ENCODE assay signal across 29 cellular contexts in the genomic region with DNA sequence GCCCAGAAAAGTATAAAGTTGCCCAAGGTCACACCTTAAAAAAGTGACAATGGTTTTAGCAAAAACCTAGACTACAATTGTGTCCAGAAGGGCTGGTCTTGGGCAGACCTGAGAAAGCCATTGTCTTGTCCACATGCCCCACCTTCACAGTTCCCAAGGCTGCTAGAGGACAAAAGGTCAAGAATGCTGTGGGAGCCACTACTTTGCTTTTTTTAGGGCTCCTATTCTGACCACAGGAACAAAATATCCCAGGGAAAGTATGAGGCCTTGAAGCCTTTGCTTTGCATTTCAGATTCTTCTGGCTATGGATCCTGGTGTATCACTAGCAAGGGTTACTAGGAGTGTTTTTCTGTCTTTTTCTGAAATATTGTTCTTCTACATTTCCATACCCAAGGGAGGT. TPM values are rescaled to one million over a fixed set of nuclear protein-coding genes. Genes with fewer than 3 reads are reported as not detected.
"Had no signal": no experiment of that assay in that cellular context is flagged by ENCODE, and none has a peak within 500 bp of the region (broad histone marks: within the 10 kb centered on the region; RNA-seq: fewer than 3 reads in every experiment).

No MANE protein-coding gene starts in this region.

- H3K9me3 Mint-ChIP-seq: activated CD4-positive, alpha-beta T cell treated with anti-CD3 and anti-CD28 coated beads, Interleukin-2, amount 10 ng/mL, durations not matched to agents 7 days and 5 days; activated naive CD4-positive, alpha-beta T cell treated with anti-CD3 and anti-CD28 coated beads for 36 hours; activated naive CD4-positive, alpha-beta T cell treated with anti-CD3 and anti-CD28 coated beads, Interleukin-2, amount 50 U/mL, for 72 hours; activated T-cell treated with anti-CD3 and anti-CD28 coated beads, Interleukin-2, amount 50 U/mL, for 24 hours; T-helper 1 cell treated with Interleukin-12 subunit alpha and Interleukin-12 subunit beta and Interleukin-4 antibody, amounts not matched to agents 30 μg/mL and 1 μg/mL, for 36 hours; T-helper 2 cell treated with Interferon-gamma antibody and Interleukin-4, amounts not matched to agents 5 μg/mL and 100 μg/mL, for 36 hours; WTC11 had no signal

- H3K36me3 Mint-ChIP-seq: activated naive CD4-positive, alpha-beta T cell treated with anti-CD3 and anti-CD28 coated beads, Interleukin-2, amount 50 U/mL, for 72 hours; WTC11 had no signal

- H3K27ac Mint-ChIP-seq: activated CD4-positive, alpha-beta T cell treated with anti-CD3 and anti-CD28 coated beads for 36 hours; activated CD4-positive, alpha-beta T cell treated with anti-CD3 and anti-CD28 coated beads, Interleukin-2, amount 10 ng/mL, durations not matched to agents 7 days and 5 days; activated CD8-positive, alpha-beta T cell treated with anti-CD3 and anti-CD28 coated beads, Interleukin-2, amount 10 ng/mL, durations not matched to agents 7 days and 5 days; activated naive CD4-positive, alpha-beta T cell treated with anti-CD3 and anti-CD28 coated beads for 36 hours; activated naive CD4-positive, alpha-beta T cell treated with anti-CD3 and anti-CD28 coated beads, Interleukin-2, amount 50 U/mL, for 72 hours; activated T-cell treated with anti-CD3 and anti-CD28 coated beads, Interleukin-2, amount 50 U/mL, for 24 hours; T-helper 1 cell treated with Interleukin-12 subunit alpha and Interleukin-12 subunit beta and Interleukin-4 antibody, amounts not matched to agents 30 μg/mL and 1 μg/mL, for 36 hours; T-helper 2 cell treated with Interferon-gamma antibody and Interleukin-4, amounts not matched to agents 5 μg/mL and 100 μg/mL, for 36 hours; WTC11 had no signal

- H3K36me3 ChIP-seq: adrenal gland, breast epithelium, SJCRH30 had no signal

- H3K4me3 ChIP-seq: adrenal gland, body of pancreas, breast epithelium, SJCRH30, SK-N-MC had no signal

- H3K9me3 ChIP-seq: adrenal gland, body of pancreas, breast epithelium, SJCRH30 had no signal

- H3K4me1 ChIP-seq: body of pancreas, breast epithelium, SJCRH30 had no signal

- H3K27me3 Mint-ChIP-seq: activated CD4-positive, alpha-beta T cell treated with anti-CD3 and anti-CD28 coated beads for 36 hours; activated T-cell treated with anti-CD3 and anti-CD28 coated beads, Interleukin-2, amount 50 U/mL, for 24 hours had no signal

- ATAC-seq: activated CD4-positive, alpha-beta T cell treated with anti-CD3 and anti-CD28 coated beads for 36 hours; activated CD4-positive, CD25-positive, alpha-beta regulatory T cell treated with anti-CD3 and anti-CD28 coated beads, Interleukin-2, amount 50 U/mL, for 24 hours; activated CD8-positive, alpha-beta T cell treated with anti-CD3 and anti-CD28 coated beads, Interleukin-2, amount 10 ng/mL, durations not matched to agents 7 days and 5 days; activated naive CD4-positive, alpha-beta T cell treated with anti-CD3 and anti-CD28 coated beads, Interleukin-2, amount 50 U/mL, for 72 hours; body of pancreas; Panc1; WTC11 had no signal

- H3K4me3 Mint-ChIP-seq: activated CD4-positive, alpha-beta T cell treated with anti-CD3 and anti-CD28 coated beads for 36 hours; activated CD4-positive, alpha-beta T cell treated with anti-CD3 and anti-CD28 coated beads, Interleukin-2, amount 10 ng/mL, durations not matched to agents 7 days and 5 days; activated CD8-positive, alpha-beta T cell treated with anti-CD3 and anti-CD28 coated beads, Interleukin-2, amount 10 ng/mL, durations not matched to agents 7 days and 5 days; activated naive CD4-positive, alpha-beta T cell treated with anti-CD3 and anti-CD28 coated beads for 36 hours; activated T-cell treated with anti-CD3 and anti-CD28 coated beads, Interleukin-2, amount 50 U/mL, for 24 hours; T-helper 1 cell treated with Interleukin-12 subunit alpha and Interleukin-12 subunit beta and Interleukin-4 antibody, amounts not matched to agents 30 μg/mL and 1 μg/mL, for 36 hours; T-helper 2 cell treated with Interferon-gamma antibody and Interleukin-4, amounts not matched to agents 5 μg/mL and 100 μg/mL, for 36 hours; WTC11 had no signal

- DNase-seq: activated CD4-positive, alpha-beta T cell treated with anti-CD3 and anti-CD28 coated beads for 36 hours; activated CD4-positive, alpha-beta T cell treated with anti-CD3 and anti-CD28 coated beads, Interleukin-2, amount 10 ng/mL, durations not matched to agents 7 days and 5 days; activated CD4-positive, alpha-beta T cell treated with anti-CD3 and anti-CD28 coated beads, Interleukin-2, amount 50 U/mL, for 48 hours; activated CD8-positive, alpha-beta T cell treated with anti-CD3 and anti-CD28 coated beads, Interleukin-2, amount 10 ng/mL, durations not matched to agents 7 days and 5 days; activated gamma-delta T cell treated with Interleukin-2 at 50 U/mL for 16 hours; activated naive CD4-positive, alpha-beta T cell treated with anti-CD3 and anti-CD28 coated beads for 36 hours; activated T-cell treated with anti-CD3 and anti-CD28 coated beads, Interleukin-2, amount 50 U/mL, for 24 hours; adrenal gland; body of pancreas; Kasumi-1; MM.1S; NCI-H1092; NCI-H1436 treated with DMSO at 0.1 percent for 48 hours; NCI-H1694 treated with DMSO at 0.1 percent for 48 hours; NCI-H345; NCI-H524 treated with DMSO at 0.1 percent for 48 hours; SHP77; SJCRH30 had no signal

- H3K27me3 ChIP-seq: adrenal gland, body of pancreas, breast epithelium had no signal

- H3K27ac ChIP-seq: body of pancreas, breast epithelium, SJCRH30, SK-N-MC had no signal

- H3K4me1 Mint-ChIP-seq: WTC11 had no signal

RNA-seq across cellular contexts. Expression of gene ADORA3, which starts 19.0 kb away (rescaled TPM):
- total RNA-seq: activated naive CD4-positive, alpha-beta T cell treated with anti-CD3 and anti-CD28 coated beads for 36 hours; astrocyte; NCI-H460; RPMI7951; SJCRH30 had no signal

RNA-seq across cellular contexts. Expression of gene TMIGD3, which starts 19.0 kb away (rescaled TPM):
- total RNA-seq: activated CD4-positive, alpha-beta T cell treated with anti-CD3 and anti-CD28 coated beads for 36 hours; activated CD4-positive, alpha-beta T cell treated with anti-CD3 and anti-CD28 coated beads, Interleukin-2, amount 10 ng/mL, durations not matched to agents 7 days and 5 days; activated CD8-positive, alpha-beta T cell treated with anti-CD3 and anti-CD28 coated beads, Interleukin-2, amount 10 ng/mL, durations not matched to agents 7 days and 5 days; activated naive CD4-positive, alpha-beta T cell treated with anti-CD3 and anti-CD28 coated beads for 36 hours; activated naive CD4-positive, alpha-beta T cell treated with anti-CD3 and anti-CD28 coated beads, Interleukin-2, amount 50 U/mL, for 72 hours; astrocyte; NCI-H460; RPMI7951; SJCRH30; WTC11 had no signal
